ENCODE assay signal across 1 cellular context in genomic region chr1:205071801-205072200, GRCh38.
TF ChIP-seq lines count a peak whose summit lies in the region.

No MANE protein-coding gene starts in this region.

TF ChIP-seq in HepG2, 621 proteins besides CTCF, POLR2A, EP300 and RAD21:
- TF ChIP-seq HCFC1 (IDR thresholded peaks at IDR 0.05; ENCODE audit: low read depth, low read length), result no peak
- TF ChIP-seq KLF11 (CRISPR knock-in tag; IDR thresholded peaks at IDR 0.05), result no peak
